ENCODE assay signal across 8 cellular contexts in genomic region chr14:91413547-91414474, GRCh38. TPM values are rescaled to one million over a fixed set of nuclear protein-coding genes. Genes with fewer than 3 reads are reported as not detected.
DNase-seq lines count a peak whose midpoint lies in the region; ATAC-seq and TF ChIP-seq lines count a peak whose summit lies in the region.

No MANE protein-coding gene starts in this region.

- peaks cover 45% of the 10 kb centered on the region for H3K36me3 Mint-ChIP-seq in T-cell

- DNase-seq in activated naive CD4-positive, alpha-beta T cell treated with Interleukin-2 at 50 U/mL for 16 hours, result peak; percentile 52
- DNase-seq in activated naive CD4-positive, alpha-beta T cell treated with anti-CD3 and anti-CD28 coated beads, Interleukin-2, amount 50 U/mL, for 16 hours, result no peak
- DNase-seq in T-cell (peak in 27 of 34 experiments; percentile 28 to 62 (median 46)), iPS DF 19.7 (ENCODE audit: low read depth, low spot score) (peak; percentile 92), upper lobe of left lung (peak in 1 of 2 donors; percentile 93), hypothalamus (lab: John Stamatoyannopoulos, UW) (no peak), AG08396 (ENCODE audit: low spot score) (no peak), ureter (ENCODE audit: low spot score) (no peak)

- CTCF ChIA-PET in T-cell (lab: Charles Lee), result interaction anchor here in 1 of 2 donors (1.1 to 1.4 kb wide), 3 partner anchors 14 to 90 kb away, joined by 3 to 5 read pairs (median 4); no protein-coding TSS in a partner anchor

- peak overlapping the region; percentile 14 to 91 (median 63) for H3K27ac ChIP-seq in upper lobe of left lung

- POLR2A ChIA-PET in T-cell (lab: Charles Lee), result interaction anchor here (0.6 to 1.7 kb wide), 10 partner anchors 10 to 671 kb away, joined by 3 to 8 read pairs (median 4); no protein-coding TSS in a partner anchor

- peak overlapping the region; percentile 97 to 100 (median 98) for H3K4me3 Mint-ChIP-seq in T-cell

- H3K4me1 ChIP-seq in upper lobe of left lung, result peaks cover 37 to 67% (median 43%) of the 10 kb centered on the region in 4 donors

- TF ChIP-seq EP300 in upper lobe of left lung (IDR thresholded peaks at IDR 0.05), result no peak

- WGBS in upper lobe of left lung, 2 donors, result 67 to 74% methylated on average over 9 to 11 of the region's 11 CpGs

- ATAC-seq in T-cell (replicated peaks in 1 of 4) (no peak), upper lobe of left lung (ENCODE audit: low FRiP score in 2 of 2) (peak in 1 of 2 donors; percentile 75)

- peak in 1 of 4 donors; percentile 31 for TF ChIP-seq POLR2A in upper lobe of left lung (IDR thresholded peaks at IDR 0.05)

- no peak for TF ChIP-seq CTCF in upper lobe of left lung (IDR thresholded peaks at IDR 0.05)

- no peaks in the 10 kb centered on the region for H3K36me3 ChIP-seq in upper lobe of left lung

- H3K27ac Mint-ChIP-seq in T-cell, result peak overlapping the region; percentile 96 to 100

- peaks cover 63 to 75% (median 71%) of the 10 kb centered on the region in 3 donors for H3K4me1 Mint-ChIP-seq in T-cell

- no peaks in the 10 kb centered on the region for H3K9me3 ChIP-seq in upper lobe of left lung

- no peaks in the 10 kb centered on the region for H3K9me3 Mint-ChIP-seq in T-cell

- H3K4me3 ChIP-seq in upper lobe of left lung, result no peak overlapping the region

- no peaks in the 10 kb centered on the region for H3K27me3 ChIP-seq in upper lobe of left lung

- H3K27me3 Mint-ChIP-seq in T-cell, result no peaks in the 10 kb centered on the region

RNA-seq across cellular contexts. Expression of gene CCDC88C, which starts 3.8 kb away (rescaled TPM):
- total RNA-seq in T-cell (100 to 1,000 TPM; 260 to 368 (median 275) TPM), upper lobe of left lung (100 to 1,000 TPM in 1 of 6 donors, 10 to 100 TPM in 5; 33.1 to 119 (median 54.5) TPM), ureter (49.0 TPM)

Comparison
In these comparisons a context has a peak if more than half of its experiments do, and no peak if none do; other contexts are left out.
1. DNase-seq: peak in activated naive CD4-positive, alpha-beta T cell treated with Interleukin-2 at 50 U/mL for 16 hours (single experiment), T-cell (27 of 34) and iPS DF 19.7 (single experiment); none in activated naive CD4-positive, alpha-beta T cell treated with anti-CD3 and anti-CD28 coated beads, Interleukin-2, amount 50 U/mL, for 16 hours (single experiment), hypothalamus (0 of 51), AG08396 (single experiment) and ureter (single experiment).